ENCODE assay signal across 8 cellular contexts in the genomic region with DNA sequence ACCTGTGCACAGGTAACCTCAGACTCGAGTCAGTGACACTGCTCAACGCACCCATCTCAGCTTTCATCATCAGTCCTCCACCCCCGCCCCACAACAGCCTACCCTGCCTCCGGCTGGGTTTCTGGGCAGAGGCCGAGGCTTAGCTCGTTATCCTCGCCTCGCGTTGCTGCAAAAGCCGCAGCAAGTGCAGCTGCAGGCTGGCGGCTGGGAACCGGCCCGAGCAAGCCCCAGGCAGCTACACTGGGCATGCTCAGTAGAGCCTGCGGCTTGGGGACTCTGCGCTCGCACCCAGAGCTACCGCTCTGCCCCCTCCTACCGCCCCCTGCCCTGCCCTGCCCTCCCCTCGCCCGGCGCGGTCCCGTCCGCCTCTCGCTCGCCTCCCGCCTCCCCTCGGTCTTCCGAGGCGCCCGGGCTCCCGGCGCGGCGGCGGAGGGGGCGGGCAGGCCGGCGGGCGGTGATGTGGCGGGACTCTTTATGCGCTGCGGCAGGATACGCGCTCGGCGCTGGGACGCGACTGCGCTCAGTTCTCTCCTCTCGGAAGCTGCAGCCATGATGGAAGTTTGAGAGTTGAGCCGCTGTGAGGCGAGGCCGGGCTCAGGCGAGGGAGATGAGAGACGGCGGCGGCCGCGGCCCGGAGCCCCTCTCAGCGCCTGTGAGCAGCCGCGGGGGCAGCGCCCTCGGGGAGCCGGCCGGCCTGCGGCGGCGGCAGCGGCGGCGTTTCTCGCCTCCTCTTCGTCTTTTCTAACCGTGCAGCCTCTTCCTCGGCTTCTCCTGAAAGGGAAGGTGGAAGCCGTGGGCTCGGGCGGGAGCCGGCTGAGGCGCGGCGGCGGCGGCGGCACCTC. TPM values are rescaled to one million over a fixed set of nuclear protein-coding genes. Genes with fewer than 3 reads are reported as not detected.
DNase-seq lines count a peak whose midpoint lies in the region; ATAC-seq and TF ChIP-seq lines count a peak whose summit lies in the region.

A gene with protein sequence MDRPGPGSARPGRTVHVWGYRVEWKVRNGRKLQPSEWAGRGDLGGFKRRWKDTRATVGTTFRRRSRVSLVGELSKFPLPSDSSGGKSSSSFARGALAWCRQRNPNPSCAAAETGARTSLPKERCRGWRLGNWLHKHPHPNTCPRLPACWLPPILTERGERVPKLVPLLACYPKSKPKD (minus strand): TSS at position 432 of the 842 bp plus-strand sequence. CDS start 1,046 bp downstream, outside the sequence.
A gene (plus strand): TSS at position 524 of the 842 bp plus-strand sequence. CDS start 845 bp downstream, outside the sequence.

- under 1% methylated on average over 88 of the region's 88 CpGs for WGBS in right cardiac atrium
- WGBS in urinary bladder, result under 1% methylated on average over 88 of the region's 88 CpGs

- H3K27me3 Mint-ChIP-seq in T-helper 2 cell treated with Interferon-gamma antibody and Interleukin-4, amounts not matched to agents 5 μg/mL and 100 μg/mL, for 36 hours (ENCODE audit: low read depth), result peaks cover 3% of the 10 kb centered on the region

- H3K4me3 Mint-ChIP-seq in T-helper 2 cell treated with Interferon-gamma antibody and Interleukin-4, amounts not matched to agents 5 μg/mL and 100 μg/mL, for 36 hours, result peak within 1 kb of the TSS; percentile 96

- peak within 1 kb of the TSS; percentile 92 for H3K27ac Mint-ChIP-seq in T-helper 2 cell treated with Interferon-gamma antibody and Interleukin-4, amounts not matched to agents 5 μg/mL and 100 μg/mL, for 36 hours

- H3K4me1 Mint-ChIP-seq in T-helper 2 cell treated with Interferon-gamma antibody and Interleukin-4, amounts not matched to agents 5 μg/mL and 100 μg/mL, for 36 hours (ENCODE audit: low read depth), result peaks cover 30% of the 10 kb centered on the region

- H3K9me3 ChIP-seq in right cardiac atrium (ENCODE audit: control insufficient read depth, low read length), result no peaks in the 10 kb centered on the region

- DNase-seq in GM12864 (ENCODE audit: low read depth) (peak; percentile 81), NCI-H1694 (lab: John Stamatoyannopoulos, UW) (peak; percentile 84), anterior cingulate cortex (lab: John Stamatoyannopoulos, UW) (peak; percentile 39 to 95 (median 86)), right cardiac atrium (peak; percentile 90 to 97 (median 96)), pulmonary artery endothelial cell (ENCODE audit: low read depth, low spot score) (peak; percentile 69)
- DNase-seq in T-helper 2 cell treated with Interferon-gamma antibody and Interleukin-4, amounts not matched to agents 5 μg/mL and 100 μg/mL, for 36 hours (ENCODE audit: low spot score), result peak; percentile 87

- no peaks in the 10 kb centered on the region for H3K36me3 ChIP-seq in urinary bladder (ENCODE audit: insufficient read depth)

- intact Hi-C loops in right cardiac atrium (cut with DNase I), result loop anchor here in 2 of 4 donors (5.0 to 10.0 kb wide), 5 partner anchors 251 to 524 kb away; no protein-coding TSS in a partner anchor

- TF ChIP-seq CTCF in GM12864 (IDR thresholded peaks at IDR 0.05; ENCODE audit: low read depth, low read length, missing control alignments), result no peak

- H3K4me1 ChIP-seq in right cardiac atrium (ENCODE audit: control insufficient read depth, insufficient read depth, low read length) (no peaks in the 10 kb centered on the region), urinary bladder (ENCODE audit: insufficient read depth) (no peaks in the 10 kb centered on the region)

- H3K27ac ChIP-seq in right cardiac atrium (ENCODE audit: low read length) (peak within 1 kb of the TSS; percentile 99), urinary bladder (ENCODE audit: low read depth) (peak within 1 kb of the TSS; percentile 99)

- H3K36me3 Mint-ChIP-seq in T-helper 2 cell treated with Interferon-gamma antibody and Interleukin-4, amounts not matched to agents 5 μg/mL and 100 μg/mL, for 36 hours (ENCODE audit: low read depth), result peaks cover 32% of the 10 kb centered on the region

- no peaks in the 10 kb centered on the region for H3K27me3 ChIP-seq in right cardiac atrium (ENCODE audit: control insufficient read depth, insufficient read depth)

- H3K4me3 ChIP-seq in GM12864 (ENCODE audit: low read depth, low read length) (peak within 1 kb of the TSS; percentile 98), right cardiac atrium (ENCODE audit: low read length) (peak within 1 kb of the TSS; percentile 77), urinary bladder (ENCODE audit: low read depth, low read length) (peak within 1 kb of the TSS; percentile 97)

- ATAC-seq in HG02678 (IDR thresholded peaks at IDR 0.05; ENCODE audit: unreplicated experiment) (peak; percentile 36), right cardiac atrium (peak; percentile 81 to 86)

- no peaks in the 10 kb centered on the region for H3K9me3 Mint-ChIP-seq in T-helper 2 cell treated with Interferon-gamma antibody and Interleukin-4, amounts not matched to agents 5 μg/mL and 100 μg/mL, for 36 hours

RNA-seq across cellular contexts. Expression of the first gene that starts in this region (rescaled TPM):
- total RNA-seq in right cardiac atrium (under 1 TPM; 0.42 to 0.93 (median 0.49) TPM), pulmonary artery endothelial cell (0.25 and 0.26 TPM in 2 replicates), urinary bladder (0.63 TPM)
- polyA plus RNA-seq in right cardiac atrium (0.29 TPM), urinary bladder (0.46 TPM)

RNA-seq across cellular contexts. Expression of the second gene that starts in this region (rescaled TPM):
- 10 to 100 TPM; 72.5 to 80.2 (median 75.5) TPM for total RNA-seq in right cardiac atrium
- polyA plus RNA-seq in right cardiac atrium, result 28.2 TPM
- 77.5 and 118 TPM in 2 replicates for total RNA-seq in pulmonary artery endothelial cell
- total RNA-seq in urinary bladder, result 308 TPM
- polyA plus RNA-seq in urinary bladder, result 37.6 TPM

Comparison
In these comparisons a context has a peak if more than half of its experiments do, and no peak if none do; other contexts are left out.
1. Peak in every context shown above with its lines: DNase-seq, ATAC-seq, H3K4me3 ChIP-seq and H3K27ac ChIP-seq.